ENCODE assay signal across 8 cellular contexts in genomic region chr9:75855509-75855908, GRCh38. TPM values are rescaled to one million over a fixed set of nuclear protein-coding genes. Genes with fewer than 3 reads are reported as not detected.
DNase-seq lines count a peak whose midpoint lies in the region; ATAC-seq and TF ChIP-seq lines count a peak whose summit lies in the region.

No MANE protein-coding gene starts in this region.

- no peak for TF ChIP-seq POLR2A in tibial nerve (IDR thresholded peaks at IDR 0.05)

- POLR2A ChIA-PET in PC-3 (lab: Charles Lee; ENCODE audit: unreplicated experiment): no interaction called here

- H3K9ac ChIP-seq in PC-3 (ENCODE audit: low read length): no peak overlapping the region

- H3K27me3 ChIP-seq in PC-3 (ENCODE audit: low read length) (no peaks in the 10 kb centered on the region), tibial nerve (no peaks in the 10 kb centered on the region)

- TF ChIP-seq CTCF in PC-3 (conservative IDR thresholded peaks at IDR 0.05; ENCODE audit: low read depth, low read length) (peak; percentile 46; the same call in 1 of the 2 replicates), foreskin fibroblast (IDR thresholded peaks at IDR 0.05; ENCODE audit: low read depth, low read length) (peak; percentile 24), tibial nerve (IDR thresholded peaks at IDR 0.05) (peak; percentile 23 to 58 (median 38))

- no peaks in the 10 kb centered on the region for H3K4me1 ChIP-seq in PC-3 (ENCODE audit: insufficient read depth, low read length)
- no peaks in the 10 kb centered on the region for H3K4me1 ChIP-seq in tibial nerve

- no peak overlapping the region for H2AFZ ChIP-seq in PC-3 (ENCODE audit: low read length)

- no peaks in the 10 kb centered on the region for H4K20me1 ChIP-seq in PC-3 (ENCODE audit: low read length)

- no peaks in the 10 kb centered on the region for H3K79me2 ChIP-seq in PC-3 (ENCODE audit: low read length)

- H3K9me3 ChIP-seq in PC-3 (ENCODE audit: low read length) (no peaks in the 10 kb centered on the region), tibial nerve (no peaks in the 10 kb centered on the region)

- intact Hi-C loops in PC-3 (cut with micrococcal nuclease): no loop called here

- no peak overlapping the region for H3K27ac ChIP-seq in PC-3 (ENCODE audit: low read length)
- no peak overlapping the region for H3K27ac ChIP-seq in tibial nerve

- BruUV-seq in PC-3 (replicated peaks; lab: Mats Ljungman, UMichigan): no TSS peak

- WGBS in tibial nerve, 2 donors: 35 to 48% methylated on average over 5 of the region's 5 CpGs

- H3K4me3 ChIP-seq in PC-3 (ENCODE audit: low read length) (no peak overlapping the region), foreskin fibroblast (ENCODE audit: low read depth in 1 of 2, low read length in 2 of 2) (no peak overlapping the region), tibial nerve (no peak overlapping the region)

- DNase-seq in SIG-M5 treated with dmso at 0.1 percent for 504 hours (lab: John Stamatoyannopoulos, UW; ENCODE audit: unreplicated experiment) (peak; percentile 16), SIG-M5 (lab: John Stamatoyannopoulos, UW) (no peak), PC-3 (peak; percentile 16), foreskin fibroblast (peak; percentile 9 to 49), tibial nerve (ENCODE audit: low spot score in 2 of 2) (peak in 1 of 2 donors; percentile 63)
- no peak for DNase-seq in activated CD4-positive, alpha-beta T cell treated with anti-CD3 and anti-CD28 coated beads for 4 hours

- no peaks in the 10 kb centered on the region for H3K9me2 ChIP-seq in PC-3 (replicated peaks; ENCODE audit: low read length)

- CTCF ChIA-PET in PC-3 (lab: Charles Lee): interaction anchor here (0.6 kb wide), 1 partner anchor 447 kb away, joined by 4 read pairs; no protein-coding TSS in a partner anchor

- no peaks in the 10 kb centered on the region for H3F3A ChIP-seq in PC-3 (ENCODE audit: low read length, unreplicated experiment)

- H3K4me2 ChIP-seq in PC-3 (ENCODE audit: low read length): no peak overlapping the region

- no peak for ATAC-seq in PC-3
- ATAC-seq in HG03039 (IDR thresholded peaks at IDR 0.05; ENCODE audit: unreplicated experiment): no peak
- ATAC-seq in GM21526 (IDR thresholded peaks at IDR 0.05; ENCODE audit: low FRiP score, unreplicated experiment): no peak

- TF ChIP-seq EP300 in tibial nerve (IDR thresholded peaks at IDR 0.05): no peak

- H3K36me3 ChIP-seq in PC-3 (ENCODE audit: low read depth, low read length): no peaks in the 10 kb centered on the region
- no peaks in the 10 kb centered on the region for H3K36me3 ChIP-seq in tibial nerve

RNA-seq across cellular contexts. Expression of gene PCSK5, which starts 35.0 kb away (rescaled TPM):
- not detected in 2 replicates for total RNA-seq in PC-3 (2014; rRNA removed)
- 10 to 100 TPM; 12.5 to 32.7 (median 23.0) TPM for total RNA-seq in tibial nerve

Comparison
In these comparisons a context has a peak if more than half of its experiments do, and no peak if none do; other contexts are left out.
1. DNase-seq: peak in SIG-M5 treated with dmso at 0.1 percent for 504 hours (single experiment), PC-3 (single experiment) and foreskin fibroblast (2 of 2); none in SIG-M5 (single experiment) and activated CD4-positive, alpha-beta T cell treated with anti-CD3 and anti-CD28 coated beads for 4 hours (0 of 2).
2. RNA of gene PCSK5, which starts 35.0 kb away (total RNA-seq): 12.5 to 32.7 TPM in tibial nerve; not detected in PC-3; every median in the first group is over 10 times any median in the second.
3. Peak in every context shown above with its lines, with median percentiles within 50 percentile points of each other: CTCF ChIP-seq.